Comparison of ENCODE assay signal across 1 cellular context in genomic region chr3:52782412-52783210, GRCh38.
TF ChIP-seq lines count a peak whose summit lies in the region.

No MANE protein-coding gene starts in this region.

TF ChIP-seq in GM12878, 131 proteins besides CTCF, POLR2A, EP300 and RAD21:
- TF ChIP-seq PML (IDR thresholded peaks at IDR 0.05; ENCODE audit: low read length) (no peak), USF1 (IDR thresholded peaks at IDR 0.05; ENCODE audit: borderline replicate concordance, extremely low read length, insufficient read depth, low read depth, low read length) (peak; percentile 1)
